13 cellular contexts compared by ENCODE assay signal in the genomic region with DNA sequence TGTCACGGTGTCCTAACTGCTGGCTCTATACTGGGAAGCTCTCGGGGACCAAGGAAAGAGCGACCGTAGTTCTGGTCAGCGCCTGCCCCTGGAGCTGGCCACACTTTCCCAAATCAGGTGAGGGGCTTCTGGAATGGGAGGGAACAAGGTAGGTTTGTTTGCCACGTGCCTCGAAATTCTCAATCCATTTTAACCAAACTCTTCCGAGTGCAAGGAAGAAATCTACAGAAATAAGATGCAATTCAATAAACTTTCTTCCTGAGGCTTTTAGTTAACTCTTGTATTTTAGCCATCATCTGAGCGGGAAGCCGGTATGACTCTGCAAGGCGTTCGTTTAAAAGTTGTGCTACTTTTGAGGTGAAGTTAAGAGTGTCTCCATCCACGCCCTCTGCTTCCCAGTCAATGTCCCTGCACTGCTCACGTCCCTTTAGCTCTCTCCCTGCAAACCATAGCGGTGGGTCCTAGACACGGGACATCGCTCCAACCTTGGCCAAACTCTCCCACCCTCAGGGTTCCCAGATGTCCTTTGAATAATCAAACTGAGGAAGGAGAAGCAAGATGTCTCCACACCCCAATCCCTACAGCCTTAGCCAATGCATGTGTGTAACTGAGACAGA. TPM values are rescaled to one million over a fixed set of nuclear protein-coding genes. Genes with fewer than 3 reads are reported as not detected.
A peak's percentile ranks its signal among the peaks of the same experiment; 100 is the strongest.
DNase-seq lines count a peak whose midpoint lies in the region; ATAC-seq and TF ChIP-seq lines count a peak whose summit lies in the region.
"Had no signal": no experiment of that assay in that cellular context is flagged by ENCODE, and none has a peak within 500 bp of the region (broad histone marks: within the 10 kb centered on the region; RNA-seq: fewer than 3 reads in every experiment).

No MANE protein-coding gene starts in this region.

- no TSS peak for BruUV-seq in PC-3 (replicated peaks; lab: Mats Ljungman, UMichigan)

- peak overlapping the region; percentile 41 for H2AFZ ChIP-seq in PC-3 (ENCODE audit: low read length)

- no peak overlapping the region for H3K27ac ChIP-seq in PC-3 (ENCODE audit: low read length)
- H3K27ac ChIP-seq in esophagus squamous epithelium: peak overlapping the region in 2 of 4 donors; percentile 54 to 59
- H3K27ac ChIP-seq in thyroid gland: peak overlapping the region in 2 of 3 donors; percentile 24 to 33

- H3K4me2 ChIP-seq in PC-3 (ENCODE audit: low read length): peak overlapping the region; percentile 75

- TF ChIP-seq POLR2A in esophagus squamous epithelium (IDR thresholded peaks at IDR 0.05): no peak
- TF ChIP-seq POLR2A in thyroid gland (IDR thresholded peaks at IDR 0.05): no peak

- POLR2A ChIA-PET in PC-3 (lab: Charles Lee; ENCODE audit: unreplicated experiment): no interaction called here

- H3K4me3 ChIP-seq in PC-3 (ENCODE audit: low read length) (peak overlapping the region; percentile 50; the same call in 1 of the 2 replicates), esophagus squamous epithelium (peak overlapping the region; percentile 22 to 69 (median 45)), thyroid gland (replicated peaks in 1 of 3) (peak overlapping the region in 1 of 3 donors; percentile 27)

- no peak overlapping the region for H3K27ac Mint-ChIP-seq in mesothelial cell of epicardium
- H3K27ac Mint-ChIP-seq: naive thymus-derived CD4-positive, alpha-beta T cell had no signal

- no peaks in the 10 kb centered on the region for H4K20me1 ChIP-seq in PC-3 (ENCODE audit: low read length)

- no peaks in the 10 kb centered on the region for H3K36me3 Mint-ChIP-seq in mesothelial cell of epicardium

- H3K36me3 ChIP-seq in PC-3 (ENCODE audit: low read depth, low read length) (no peaks in the 10 kb centered on the region), esophagus squamous epithelium (no peaks in the 10 kb centered on the region), thyroid gland (no peaks in the 10 kb centered on the region)

- TF ChIP-seq CTCF in PC-3 (conservative IDR thresholded peaks at IDR 0.05; ENCODE audit: low read depth, low read length): no peak
- no peak for TF ChIP-seq CTCF in esophagus squamous epithelium (IDR thresholded peaks at IDR 0.05)
- TF ChIP-seq CTCF in mesothelial cell of epicardium (IDR thresholded peaks at IDR 0.05; ENCODE audit: unreplicated experiment): no peak
- TF ChIP-seq CTCF in thyroid gland (IDR thresholded peaks at IDR 0.05): no peak

- H3K27me3 ChIP-seq in PC-3 (ENCODE audit: low read length) (peaks cover 46% of the 10 kb centered on the region), esophagus squamous epithelium (peaks cover 0 to 20% (median 0%) of the 10 kb centered on the region in 4 donors), thyroid gland (no peaks in the 10 kb centered on the region)

- H3K9me2 ChIP-seq in PC-3 (replicated peaks; ENCODE audit: low read length): no peaks in the 10 kb centered on the region

- no peak for ATAC-seq in PC-3
- ATAC-seq: naive thymus-derived CD4-positive, alpha-beta T cell had no signal

- H3F3A ChIP-seq in PC-3 (ENCODE audit: low read length, unreplicated experiment): no peaks in the 10 kb centered on the region

- H3K4me1 ChIP-seq in PC-3 (ENCODE audit: insufficient read depth, low read length): no peaks in the 10 kb centered on the region
- peaks cover 0 to 11% (median 0%) of the 10 kb centered on the region in 3 donors for H3K4me1 ChIP-seq in esophagus squamous epithelium
- no peaks in the 10 kb centered on the region for H3K4me1 ChIP-seq in thyroid gland

- H3K9ac ChIP-seq in PC-3 (ENCODE audit: low read length): no peak overlapping the region

- DNase-seq in PC-3: no peak
- no peak for DNase-seq in esophagus squamous epithelium (lab: John Stamatoyannopoulos, UW)
- no peak for DNase-seq in mesothelial cell of epicardium (ENCODE audit: low spot score in 2 of 2, unreplicated experiment in 2 of 2)
- DNase-seq in thyroid gland: no peak
- DNase-seq in NCI-H345 treated with DMSO at 0.1 percent for 48 hours (lab: John Stamatoyannopoulos, UW; ENCODE audit: unreplicated experiment): no peak
- DNase-seq in pons (ENCODE audit: low spot score): no peak
- no peak for DNase-seq in NK-92 treated with Interleukin-12 subunit alpha and Interleukin-12 subunit beta, amount 100 ng/mL, for 24 hours (lab: John Stamatoyannopoulos, UW)
- no peak for DNase-seq in NK-92 (lab: John Stamatoyannopoulos, UW; ENCODE audit: unreplicated experiment)
- DNase-seq: naive thymus-derived CD4-positive, alpha-beta T cell; NCI-H1092 had no signal

- H3K9me3 ChIP-seq in PC-3 (ENCODE audit: low read length) (no peaks in the 10 kb centered on the region), esophagus squamous epithelium (no peaks in the 10 kb centered on the region), thyroid gland (no peaks in the 10 kb centered on the region)

- H3K4me1 Mint-ChIP-seq in mesothelial cell of epicardium: peaks cover 9% of the 10 kb centered on the region

- H3K27me3 Mint-ChIP-seq in mesothelial cell of epicardium (ENCODE audit: low read depth): peaks cover 88% of the 10 kb centered on the region

- CTCF ChIA-PET in PC-3 (lab: Charles Lee): no interaction called here

- H3K79me2 ChIP-seq in PC-3 (ENCODE audit: low read length): no peaks in the 10 kb centered on the region

- intact Hi-C loops in PC-3 (cut with micrococcal nuclease): no loop called here
- intact Hi-C loops in esophagus squamous epithelium (cut with DNase I): no loop called here
- intact Hi-C loops in thyroid gland (cut with DNase I): no loop called here

- WGBS in esophagus squamous epithelium, 2 donors: 53 to 61% methylated on average over 12 to 14 of the region's 17 CpGs
- WGBS in thyroid gland, 2 donors: 39 to 54% methylated on average over 12 to 17 of the region's 17 CpGs

- no peaks in the 10 kb centered on the region for H3K9me3 Mint-ChIP-seq in mesothelial cell of epicardium

- H3K4me3 Mint-ChIP-seq in mesothelial cell of epicardium: peak overlapping the region; percentile 64

RNA-seq across cellular contexts. Expression of a gene that starts 0.6 kb away (rescaled TPM):
- total RNA-seq in PC-3 (2014; rRNA removed): 0.15 TPM in 1 of 2 replicates, not detected in the other
- 1 to 10 TPM in 3 of 4 donors, not detected in 1; 1.1 to 4.4 (median 4.4) TPM for total RNA-seq in esophagus squamous epithelium
- total RNA-seq in mesothelial cell of epicardium: 0.13 to 0.34 TPM (median 0.27 TPM) in 3 replicates
- 10 to 100 TPM; 11.0 to 28.2 (median 21.8) TPM for total RNA-seq in thyroid gland
- total RNA-seq: activated CD8-positive, alpha-beta memory T cell treated with anti-CD3 and anti-CD28 coated beads for 36 hours; dermis microvascular lymphatic vessel endothelial cell; naive thymus-derived CD4-positive, alpha-beta T cell; RPMI7951 had no signal
